1 cellular context compared by ENCODE assay signal in genomic region chr11:1771273-1771672, GRCh38.
TF ChIP-seq lines count a peak whose summit lies in the region.

No MANE protein-coding gene starts in this region.

TF ChIP-seq in H1, 55 proteins besides CTCF, POLR2A, EP300 and RAD21:
- TF ChIP-seq USF2 (IDR thresholded peaks at IDR 0.05; ENCODE audit: low read length) (no peak), SIN3A (conservative IDR thresholded peaks at IDR 0.05 in 1 of 2, IDR thresholded peaks at IDR 0.05 in 1 of 2; ENCODE audit: low read depth in 1 of 2, low read length in 2 of 2) (no peak), SIX5 (IDR thresholded peaks at IDR 0.05; ENCODE audit: low read depth, low read length) (no peak), RNF2 (IDR thresholded peaks at IDR 0.05; ENCODE audit: borderline replicate concordance, low read depth, low read length, missing control alignments, poor library complexity, severe bottlenecking) (no peak), MAX (IDR thresholded peaks at IDR 0.05) (no peak), EZH2 (IDR thresholded peaks at IDR 0.05; ENCODE audit: low read depth, low read length, severe bottlenecking) (no peak), POU5F1 (IDR thresholded peaks at IDR 0.05; ENCODE audit: low read depth, low read length) (no peak), CREB1 (IDR thresholded peaks at IDR 0.05) (no peak), NANOG (IDR thresholded peaks at IDR 0.05; ENCODE audit: insufficient read depth, low read depth, low read length, poor library complexity, severe bottlenecking) (no peak), KDM4A (IDR thresholded peaks at IDR 0.05; ENCODE audit: low read depth, low read length, severe bottlenecking) (no peak), E2F6 (IDR thresholded peaks at IDR 0.05) (no peak), BRCA1 (IDR thresholded peaks at IDR 0.05; ENCODE audit: low read depth, low read length) (no peak), CEBPB (IDR thresholded peaks at IDR 0.05; ENCODE audit: low read depth, low read length) (no peak)
